In genomic region chr5:58406394-58406793, GRCh38 we compare ENCODE assay signal across 27 cellular contexts.
A peak's percentile ranks its signal among the peaks of the same experiment; 100 is the strongest.
DNase-seq lines count a peak whose midpoint lies in the region; TF ChIP-seq lines count a peak whose summit lies in the region.
"Had no signal": no experiment of that assay in that cellular context is flagged by ENCODE, and none has a peak within 500 bp of the region (broad histone marks: within the 10 kb centered on the region; RNA-seq: fewer than 3 reads in every experiment).

No MANE protein-coding gene starts in this region.

- H3K36me3 ChIP-seq in ACC112 (ENCODE audit: insufficient read depth, low read length) (no peaks in the 10 kb centered on the region), HUES6 (ENCODE audit: control insufficient read depth, insufficient read depth, low read length) (no peaks in the 10 kb centered on the region)
- H3K36me3 ChIP-seq: esophagus muscularis mucosa, sigmoid colon, transverse colon had no signal

- DNase-seq in epithelial cell of esophagus (ENCODE audit: low read depth) = peak; percentile 32
- DNase-seq in iPS-NIHi7 (ENCODE audit: extremely low spot score) = peak; percentile 21
- no peak for DNase-seq in AML-193 (lab: John Stamatoyannopoulos, UW)
- no peak for DNase-seq in SW480 (ENCODE audit: low spot score)
- no peak for DNase-seq in NOMO-1 treated with DMSO at 0.1 percent for 48 hours (lab: John Stamatoyannopoulos, UW; ENCODE audit: unreplicated experiment)
- DNase-seq in NCI-H1436 (lab: John Stamatoyannopoulos, UW) = no peak
- DNase-seq: activated CD4-positive, alpha-beta T cell treated with anti-CD3 and anti-CD28 coated beads for 1 hour; activated CD8-positive, alpha-beta memory T cell treated with anti-CD3 and anti-CD28 coated beads, Interleukin-2, amount 50 U/mL, for 48 hours; activated CD8-positive, alpha-beta T cell treated with anti-CD3 and anti-CD28 coated beads for 36 hours; activated naive CD4-positive, alpha-beta T cell treated with anti-CD3 and anti-CD28 coated beads for 36 hours; CD4-positive, alpha-beta memory T cell; DMS 273 treated with DMSO at 0.1 percent for 48 hours; EL; kidney; naive thymus-derived CD8-positive, alpha-beta T cell; NCI-H1092; NCI-H187; sigmoid colon; stimulated activated CD4-positive, alpha-beta T cell treated with anti-CD3 and anti-CD28 coated beads, Interleukin-4, amount 100 ng/mL, for 24 hours; T-helper 2 cell; transverse colon had no signal

- H3K27ac ChIP-seq in ACC112 (ENCODE audit: low read depth, low read length) (peak overlapping the region; percentile 25), HUES6 (ENCODE audit: low read depth, low read length) (peak overlapping the region; percentile 75)
- H3K27ac ChIP-seq: esophagus muscularis mucosa, sigmoid colon, SK-N-MC, transverse colon had no signal

- H3K4me1 ChIP-seq in ACC112 (ENCODE audit: control insufficient read depth, insufficient read depth, low read length, unreplicated experiment) (peaks cover 21% of the 10 kb centered on the region), HUES6 (ENCODE audit: control insufficient read depth, insufficient read depth, low read length) (peaks cover 37% of the 10 kb centered on the region)
- H3K4me1 ChIP-seq: esophagus muscularis mucosa, sigmoid colon, transverse colon had no signal

- no peak for TF ChIP-seq CTCF in epithelial cell of esophagus (IDR thresholded peaks at IDR 0.05; ENCODE audit: insufficient read depth, low read depth, low read length, missing control alignments)

- no peaks in the 10 kb centered on the region for H3K27me3 ChIP-seq in ACC112 (ENCODE audit: insufficient read depth, low read length)
- H3K27me3 ChIP-seq in HUES6 (ENCODE audit: control insufficient read depth, insufficient read depth, low read length) = no peaks in the 10 kb centered on the region
- H3K27me3 ChIP-seq: esophagus muscularis mucosa, sigmoid colon, transverse colon had no signal

- no peak overlapping the region for H3K9ac ChIP-seq in HUES6 (ENCODE audit: low read length)

- no peak overlapping the region for H2AFZ ChIP-seq in ACC112 (ENCODE audit: low read length, unreplicated experiment)

- H3K9me3 ChIP-seq in HUES6 (ENCODE audit: control insufficient read depth, insufficient read depth, low read depth, low read length) = no peaks in the 10 kb centered on the region
- H3K9me3 ChIP-seq: esophagus muscularis mucosa, sigmoid colon, transverse colon had no signal

- H3K79me2 ChIP-seq in ACC112 (ENCODE audit: control insufficient read depth, insufficient read depth, low read length, unreplicated experiment) = no peaks in the 10 kb centered on the region

- H3K4me3 ChIP-seq in ACC112 (ENCODE audit: low read depth, low read length) = no peak overlapping the region
- H3K4me3 ChIP-seq in HUES6 (ENCODE audit: low read depth, low read length) = no peak overlapping the region
- H3K4me3 ChIP-seq in epithelial cell of esophagus (ENCODE audit: low read length) = no peak overlapping the region
- H3K4me3 ChIP-seq: esophagus muscularis mucosa, GM12878, K562, sigmoid colon, SK-N-MC, transverse colon had no signal

Comparison
In these comparisons a context has a peak if more than half of its experiments do, and no peak if none do; other contexts are left out.
1. DNase-seq: peak in epithelial cell of esophagus (single experiment) and iPS-NIHi7 (single experiment); none in AML-193 (0 of 2), SW480 (single experiment), NOMO-1 treated with DMSO at 0.1 percent for 48 hours (single experiment) and NCI-H1436 (single experiment).